18 cellular contexts compared by ENCODE assay signal in the genomic region with DNA sequence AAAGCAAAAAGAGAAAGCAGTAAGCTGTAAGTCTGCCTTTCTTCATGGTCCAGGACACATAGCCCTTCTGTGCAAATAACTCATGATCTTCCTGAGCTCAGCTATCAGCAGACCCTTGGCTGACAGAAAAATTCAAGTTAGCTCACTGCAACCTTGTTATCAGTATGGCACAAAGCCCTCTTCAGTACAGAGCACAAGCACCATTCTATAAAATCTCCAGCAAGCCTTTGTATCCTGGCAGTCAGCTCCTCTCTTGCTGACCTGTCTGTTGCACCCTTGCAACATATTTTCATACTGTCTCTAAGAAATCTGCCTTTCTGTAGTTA. TPM values are rescaled to one million over a fixed set of nuclear protein-coding genes. Genes with fewer than 3 reads are reported as not detected.
DNase-seq lines count a peak whose midpoint lies in the region; ATAC-seq, FAIRE-seq and TF ChIP-seq lines count a peak whose summit lies in the region.
"Had no signal": no experiment of that assay in that cellular context is flagged by ENCODE, and none has a peak within 500 bp of the region (broad histone marks: within the 10 kb centered on the region; RNA-seq: fewer than 3 reads in every experiment).

No MANE protein-coding gene starts in this region.

- H3K9me3 Mint-ChIP-seq in T-helper 1 cell treated with Interleukin-12 subunit alpha and Interleukin-12 subunit beta and Interleukin-4 antibody, amounts not matched to agents 30 μg/mL and 1 μg/mL, for 36 hours: no peaks in the 10 kb centered on the region
- H3K9me3 Mint-ChIP-seq in dendritic cell treated with granulocyte-macrophage colony-stimulating factor and Interleukin-4, amounts not matched to agents 40 ng/mL and 50 ng/mL, for 4 days: no peaks in the 10 kb centered on the region
- H3K9me3 Mint-ChIP-seq: activated naive CD4-positive, alpha-beta T cell treated with anti-CD3 and anti-CD28 coated beads, Interleukin-2, amount 50 U/mL, for 72 hours had no signal

- in situ Hi-C loops in HepG2 (cut with HindIII; ENCODE audit: extremely low pct_ligation_motif_present, low pct_unique_long_range_greater_than_20kb): no loop called here
- in situ Hi-C loops in transverse colon (cut with MboI; ENCODE audit: low pct_ligation_motif_present in 1 of 4, low pct_unique_long_range_greater_than_20kb in 1 of 4, low sequenced_read_pairs in 3 of 4): no loop called here

- H3K27me3 ChIP-seq in HepG2 (ENCODE audit: control insufficient read depth in 1 of 2, insufficient read depth in 2 of 2, low read length in 2 of 2) (no peaks in the 10 kb centered on the region), transverse colon (no peaks in the 10 kb centered on the region)
- H3K27me3 ChIP-seq: BLaER1 had no signal

- no peak overlapping the region for H2AFZ ChIP-seq in HepG2 (ENCODE audit: low read length)

- H3K4me1 ChIP-seq in HepG2 (ENCODE audit: insufficient read depth, low read length): peaks cover 65% of the 10 kb centered on the region
- peaks cover 7 to 75% (median 33%) of the 10 kb centered on the region in 4 donors for H3K4me1 ChIP-seq in transverse colon

- H3K4me2 ChIP-seq in HepG2 (ENCODE audit: low read depth, low read length): no peak overlapping the region
- H3K4me2 ChIP-seq: BLaER1, smooth muscle cell had no signal

- FAIRE-seq in HepG2 (lab: Jason Lieb, UNC): no peak
- FAIRE-seq: GM18507, GM19239 had no signal

- peaks cover 18% of the 10 kb centered on the region; the same call in 1 of the 2 replicates for H4K20me1 ChIP-seq in HepG2 (ENCODE audit: insufficient read depth, low read length)

- H3K4me1 Mint-ChIP-seq in T-helper 1 cell treated with Interleukin-12 subunit alpha and Interleukin-12 subunit beta and Interleukin-4 antibody, amounts not matched to agents 30 μg/mL and 1 μg/mL, for 36 hours (ENCODE audit: low read depth): peaks cover 23% of the 10 kb centered on the region
- H3K4me1 Mint-ChIP-seq in dendritic cell treated with granulocyte-macrophage colony-stimulating factor and Interleukin-4, amounts not matched to agents 40 ng/mL and 50 ng/mL, for 4 days (ENCODE audit: low read depth): peaks cover 29% of the 10 kb centered on the region

- no peak for TF ChIP-seq EP300 in HepG2 (IDR thresholded peaks at IDR 0.05; ENCODE audit: low read depth in 2 of 2, low read length in 2 of 2)
- no peak for TF ChIP-seq EP300 in HepG2 (CRISPR knock-in tag; IDR thresholded peaks at IDR 0.05; ENCODE audit: borderline replicate concordance)
- TF ChIP-seq EP300 in transverse colon (IDR thresholded peaks at IDR 0.05; ENCODE audit: low read depth): no peak

- H3K27me3 Mint-ChIP-seq in T-helper 1 cell treated with Interleukin-12 subunit alpha and Interleukin-12 subunit beta and Interleukin-4 antibody, amounts not matched to agents 30 μg/mL and 1 μg/mL, for 36 hours (ENCODE audit: low read depth): no peaks in the 10 kb centered on the region
- no peaks in the 10 kb centered on the region for H3K27me3 Mint-ChIP-seq in dendritic cell treated with granulocyte-macrophage colony-stimulating factor and Interleukin-4, amounts not matched to agents 40 ng/mL and 50 ng/mL, for 4 days

- no TSS peak for BruUV-seq in HepG2 (replicated peaks; lab: Mats Ljungman, UMichigan)

- H3K79me2 ChIP-seq in HepG2 (ENCODE audit: insufficient read depth, low read length): peaks cover 92% of the 10 kb centered on the region

- no peak overlapping the region for H3K9ac ChIP-seq in HepG2 (ENCODE audit: insufficient read depth, low read depth, low read length)
- H3K9ac ChIP-seq: BLaER1 had no signal

- peak overlapping the region; percentile 62 for H3K27ac Mint-ChIP-seq in T-helper 1 cell treated with Interleukin-12 subunit alpha and Interleukin-12 subunit beta and Interleukin-4 antibody, amounts not matched to agents 30 μg/mL and 1 μg/mL, for 36 hours
- H3K27ac Mint-ChIP-seq in dendritic cell treated with granulocyte-macrophage colony-stimulating factor and Interleukin-4, amounts not matched to agents 40 ng/mL and 50 ng/mL, for 4 days: peak overlapping the region; percentile 63
- H3K27ac Mint-ChIP-seq: activated naive CD4-positive, alpha-beta T cell treated with anti-CD3 and anti-CD28 coated beads, Interleukin-2, amount 50 U/mL, for 72 hours had no signal

- H3K9me3 ChIP-seq in KOPT-K1 (ENCODE audit: insufficient read depth, low read length, poor library complexity, severe bottlenecking): no peaks in the 10 kb centered on the region
- no peaks in the 10 kb centered on the region for H3K9me3 ChIP-seq in HepG2 (ENCODE audit: low read length)
- H3K9me3 ChIP-seq in transverse colon: no peaks in the 10 kb centered on the region
- H3K9me3 ChIP-seq: BLaER1 had no signal

- no peak for TF ChIP-seq RAD21 in HepG2 (CRISPR knock-in tag; IDR thresholded peaks at IDR 0.05)

- H3K27ac ChIP-seq in KOPT-K1 (ENCODE audit: low read depth, low read length, poor library complexity, severe bottlenecking) (peak overlapping the region; percentile 54), HepG2 (ENCODE audit: extremely low read length, insufficient read depth, low read length) (peak overlapping the region; percentile 2), transverse colon (no peak overlapping the region)
- H3K27ac ChIP-seq: 22Rv1, BLaER1, WERI-Rb-1 had no signal

- POLR2A ChIA-PET in HepG2 (lab: Yijun Ruan, JAX): interaction anchor here (1.2 kb wide), 1 partner anchor 29 kb away, joined by 4 read pairs; a partner anchor contains a TSS

- intact Hi-C loops in dendritic cell treated with granulocyte-macrophage colony-stimulating factor and Interleukin-4, amounts not matched to agents 40 ng/mL and 50 ng/mL, for 4 days (cut with micrococcal nuclease): no loop called here
- intact Hi-C loops in HepG2 (cut with micrococcal nuclease; ENCODE audit: unreplicated experiment): no loop called here
- intact Hi-C loops in transverse colon (cut with DNase I; ENCODE audit: low total_unique reads): no loop called here

- no peak for TF ChIP-seq POLR2A in HepG2 (IDR thresholded peaks at IDR 0.05; ENCODE audit: insufficient read depth in 1 of 2, low read depth in 2 of 2, low read length in 2 of 2)
- no peak for TF ChIP-seq POLR2A in transverse colon (IDR thresholded peaks at IDR 0.05)

- H3K36me3 Mint-ChIP-seq in T-helper 1 cell treated with Interleukin-12 subunit alpha and Interleukin-12 subunit beta and Interleukin-4 antibody, amounts not matched to agents 30 μg/mL and 1 μg/mL, for 36 hours (ENCODE audit: low read depth): peaks cover 2% of the 10 kb centered on the region
- H3K36me3 Mint-ChIP-seq in dendritic cell treated with granulocyte-macrophage colony-stimulating factor and Interleukin-4, amounts not matched to agents 40 ng/mL and 50 ng/mL, for 4 days (ENCODE audit: low read depth): peaks cover 6% of the 10 kb centered on the region
- H3K36me3 Mint-ChIP-seq: activated naive CD4-positive, alpha-beta T cell treated with anti-CD3 and anti-CD28 coated beads, Interleukin-2, amount 50 U/mL, for 72 hours had no signal

- no peak for DNase-seq in T-helper 1 cell
- DNase-seq in HepG2 (ENCODE audit: low spot score): no peak
- DNase-seq in transverse colon: no peak
- DNase-seq in NCI-H748 treated with DMSO at 0.1 percent for 48 hours (lab: John Stamatoyannopoulos, UW): no peak
- DNase-seq: central memory CD4-positive, alpha-beta T cell; effector CD8-positive, alpha-beta T cell; NCI-H2081; WERI-Rb-1 had no signal

- no peak overlapping the region for H3K4me3 Mint-ChIP-seq in T-helper 1 cell treated with Interleukin-12 subunit alpha and Interleukin-12 subunit beta and Interleukin-4 antibody, amounts not matched to agents 30 μg/mL and 1 μg/mL, for 36 hours
- H3K4me3 Mint-ChIP-seq in dendritic cell treated with granulocyte-macrophage colony-stimulating factor and Interleukin-4, amounts not matched to agents 40 ng/mL and 50 ng/mL, for 4 days: no peak overlapping the region

- H3K36me3 ChIP-seq in KOPT-K1 (ENCODE audit: insufficient read depth, low read length): no peaks in the 10 kb centered on the region
- peaks cover 0 to 3% of the 10 kb centered on the region in 2 experiments; a peak in 3 of 5 replicates for H3K36me3 ChIP-seq in HepG2 (replicated peaks in 1 of 2; ENCODE audit: control insufficient read depth in 1 of 2, insufficient read depth in 2 of 2, low read length in 2 of 2)
- no peaks in the 10 kb centered on the region for H3K36me3 ChIP-seq in transverse colon
- H3K36me3 ChIP-seq: WERI-Rb-1 had no signal

- TF ChIP-seq CTCF in HepG2 (CRISPR knock-in tag; IDR thresholded peaks at IDR 0.05) (no peak), transverse colon (IDR thresholded peaks at IDR 0.05) (no peak)

- ATAC-seq in HepG2 (peak; percentile 58), HG02588 (IDR thresholded peaks at IDR 0.05; ENCODE audit: unreplicated experiment) (no peak)

- CTCF ChIA-PET in HepG2 (lab: Yijun Ruan, JAX; ENCODE audit: low intra/inter-chr PET ratio, low total read pairs): no interaction called here

- no peak overlapping the region for H3K4me3 ChIP-seq in HepG2 (replicated peaks in 1 of 3; ENCODE audit: insufficient read depth in 1 of 3, low read depth in 2 of 3, low read length in 3 of 3)
- no peak overlapping the region for H3K4me3 ChIP-seq in transverse colon
- H3K4me3 ChIP-seq: BLaER1, smooth muscle cell had no signal

TF ChIP-seq in HepG2, 621 proteins besides CTCF, POLR2A, EP300 and RAD21 (continues in another document):
- TF ChIP-seq ZEB1 (IDR thresholded peaks at IDR 0.05; ENCODE audit: insufficient replicate concordance, low read depth): no peak

RNA-seq across cellular contexts. Expression of a gene that starts 29.4 kb away (rescaled TPM):
- total RNA-seq in HepG2 (2016; rRNA removed; fragmentation: Illumina TruSeq; extraction: Trizol): 12.8 and 18.7 TPM in 2 replicates
- 3.0 and 3.2 TPM in 2 replicates for total RNA-seq in HepG2 (2016; cell fraction: cytosol; rRNA removed; fragmentation: Illumina TruSeq; extraction: Trizol; ENCODE audit: low read depth)
- total RNA-seq in HepG2 (2016; cell fraction: insoluble cytoplasmic fraction; rRNA removed; fragmentation: Illumina TruSeq; extraction: Trizol): 13.0 and 16.0 TPM in 2 replicates
- total RNA-seq in HepG2 (2016; cell fraction: membrane; rRNA removed; fragmentation: Illumina TruSeq; extraction: Trizol): 15.3 and 16.6 TPM in 2 replicates
- 19.0 and 19.2 TPM in 2 replicates for total RNA-seq in HepG2 (2016; cell fraction: nucleus; rRNA removed; fragmentation: Illumina TruSeq; extraction: Trizol)
- polyA plus RNA-seq in HepG2 (2011; rRNA removed): 7.4 and 7.9 TPM in 2 replicates
- 3.5 and 5.6 TPM in 2 replicates for polyA plus RNA-seq in HepG2 (2011; cell fraction: cytosol; rRNA removed)
- polyA plus RNA-seq in HepG2 (2011; cell fraction: nucleus; rRNA removed): 5.9 and 6.1 TPM in 2 replicates
- polyA plus RNA-seq in HepG2 (2012): 16.9 and 18.9 TPM in 2 replicates
- polyA plus RNA-seq in HepG2 (2016; cell fraction: cytosol; fragmentation: Illumina TruSeq; extraction: Trizol; ENCODE audit: low read depth): 1.6 and 2.1 TPM in 2 replicates
- 22.0 and 25.2 TPM in 2 replicates for polyA plus RNA-seq in HepG2 (2016; cell fraction: insoluble cytoplasmic fraction; fragmentation: Illumina TruSeq; extraction: Trizol; ENCODE audit: low read depth)
- 10.0 and 10.9 TPM in 2 replicates for polyA plus RNA-seq in HepG2 (2016; cell fraction: membrane; fragmentation: Illumina TruSeq; extraction: Trizol; ENCODE audit: low read depth)
- polyA plus RNA-seq in HepG2 (2016; cell fraction: nucleus; fragmentation: Illumina TruSeq; extraction: Trizol; ENCODE audit: insufficient read depth, low read depth): 14.1 and 14.5 TPM in 2 replicates
- 5.6 and 8.7 TPM in 2 replicates for polyA minus RNA-seq in HepG2 (2011; rRNA and poly(A)+ RNA removed; ENCODE audit: low replicate concordance)
- polyA minus RNA-seq in HepG2 (2011; cell fraction: cytosol; rRNA and poly(A)+ RNA removed): 6.8 and 9.4 TPM in 2 replicates
- polyA minus RNA-seq in HepG2 (2011; cell fraction: nucleus; rRNA and poly(A)+ RNA removed): 30.8 and 37.2 TPM in 2 replicates
- 10 to 100 TPM; 30.1 to 97.8 (median 65.7) TPM for total RNA-seq in transverse colon

Comparison
In these comparisons a context has a peak if more than half of its experiments do, and no peak if none do; other contexts are left out.
1. H3K27ac ChIP-seq: peak in KOPT-K1 (single experiment) and HepG2 (single experiment); none in transverse colon (0 of 4).